1 cellular context compared by ENCODE assay signal in the genomic region with DNA sequence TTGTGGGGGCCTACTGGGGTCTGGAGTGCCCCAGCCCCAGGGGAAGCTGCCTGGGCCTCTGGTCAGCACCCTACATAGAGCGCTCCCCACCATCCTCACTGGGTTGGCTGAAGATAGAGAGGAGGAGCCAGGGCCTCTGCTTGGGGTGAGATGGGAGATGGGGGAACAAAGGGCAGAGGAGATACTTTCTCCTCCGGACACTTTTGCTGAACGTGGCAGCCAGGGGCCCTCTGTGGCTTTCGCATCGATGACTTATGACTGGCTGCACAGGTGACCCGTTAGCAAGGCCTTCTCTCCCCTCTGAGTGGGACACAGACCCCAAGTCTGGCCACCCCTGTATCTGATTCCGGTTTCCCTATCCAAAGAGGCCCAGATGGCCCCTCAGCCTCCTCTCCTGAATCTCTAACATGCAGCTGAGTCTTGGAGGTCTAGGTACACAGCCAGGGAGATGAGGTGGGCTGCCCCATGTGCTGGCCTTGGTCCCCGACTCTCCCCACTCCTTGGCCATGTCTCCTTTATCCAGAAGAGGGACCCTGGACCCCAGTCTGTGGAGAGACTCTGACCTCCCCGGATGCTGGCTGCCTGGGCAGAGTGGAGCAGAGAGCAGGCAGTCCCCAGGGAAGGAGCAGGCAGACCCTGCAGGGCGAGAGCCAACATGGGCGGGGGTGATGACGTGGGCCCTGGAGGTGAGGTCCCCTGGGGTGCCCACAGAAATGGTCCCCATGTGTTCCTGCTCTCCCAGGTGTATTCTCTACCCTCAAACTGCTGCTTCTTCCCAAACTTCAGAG.
TF ChIP-seq lines count a peak whose summit lies in the region.

No MANE protein-coding gene starts in this region.

TF ChIP-seq in GM23338, 12 proteins besides CTCF, POLR2A, EP300 and RAD21 (continued from another document):
- TF ChIP-seq, protein P1, sequence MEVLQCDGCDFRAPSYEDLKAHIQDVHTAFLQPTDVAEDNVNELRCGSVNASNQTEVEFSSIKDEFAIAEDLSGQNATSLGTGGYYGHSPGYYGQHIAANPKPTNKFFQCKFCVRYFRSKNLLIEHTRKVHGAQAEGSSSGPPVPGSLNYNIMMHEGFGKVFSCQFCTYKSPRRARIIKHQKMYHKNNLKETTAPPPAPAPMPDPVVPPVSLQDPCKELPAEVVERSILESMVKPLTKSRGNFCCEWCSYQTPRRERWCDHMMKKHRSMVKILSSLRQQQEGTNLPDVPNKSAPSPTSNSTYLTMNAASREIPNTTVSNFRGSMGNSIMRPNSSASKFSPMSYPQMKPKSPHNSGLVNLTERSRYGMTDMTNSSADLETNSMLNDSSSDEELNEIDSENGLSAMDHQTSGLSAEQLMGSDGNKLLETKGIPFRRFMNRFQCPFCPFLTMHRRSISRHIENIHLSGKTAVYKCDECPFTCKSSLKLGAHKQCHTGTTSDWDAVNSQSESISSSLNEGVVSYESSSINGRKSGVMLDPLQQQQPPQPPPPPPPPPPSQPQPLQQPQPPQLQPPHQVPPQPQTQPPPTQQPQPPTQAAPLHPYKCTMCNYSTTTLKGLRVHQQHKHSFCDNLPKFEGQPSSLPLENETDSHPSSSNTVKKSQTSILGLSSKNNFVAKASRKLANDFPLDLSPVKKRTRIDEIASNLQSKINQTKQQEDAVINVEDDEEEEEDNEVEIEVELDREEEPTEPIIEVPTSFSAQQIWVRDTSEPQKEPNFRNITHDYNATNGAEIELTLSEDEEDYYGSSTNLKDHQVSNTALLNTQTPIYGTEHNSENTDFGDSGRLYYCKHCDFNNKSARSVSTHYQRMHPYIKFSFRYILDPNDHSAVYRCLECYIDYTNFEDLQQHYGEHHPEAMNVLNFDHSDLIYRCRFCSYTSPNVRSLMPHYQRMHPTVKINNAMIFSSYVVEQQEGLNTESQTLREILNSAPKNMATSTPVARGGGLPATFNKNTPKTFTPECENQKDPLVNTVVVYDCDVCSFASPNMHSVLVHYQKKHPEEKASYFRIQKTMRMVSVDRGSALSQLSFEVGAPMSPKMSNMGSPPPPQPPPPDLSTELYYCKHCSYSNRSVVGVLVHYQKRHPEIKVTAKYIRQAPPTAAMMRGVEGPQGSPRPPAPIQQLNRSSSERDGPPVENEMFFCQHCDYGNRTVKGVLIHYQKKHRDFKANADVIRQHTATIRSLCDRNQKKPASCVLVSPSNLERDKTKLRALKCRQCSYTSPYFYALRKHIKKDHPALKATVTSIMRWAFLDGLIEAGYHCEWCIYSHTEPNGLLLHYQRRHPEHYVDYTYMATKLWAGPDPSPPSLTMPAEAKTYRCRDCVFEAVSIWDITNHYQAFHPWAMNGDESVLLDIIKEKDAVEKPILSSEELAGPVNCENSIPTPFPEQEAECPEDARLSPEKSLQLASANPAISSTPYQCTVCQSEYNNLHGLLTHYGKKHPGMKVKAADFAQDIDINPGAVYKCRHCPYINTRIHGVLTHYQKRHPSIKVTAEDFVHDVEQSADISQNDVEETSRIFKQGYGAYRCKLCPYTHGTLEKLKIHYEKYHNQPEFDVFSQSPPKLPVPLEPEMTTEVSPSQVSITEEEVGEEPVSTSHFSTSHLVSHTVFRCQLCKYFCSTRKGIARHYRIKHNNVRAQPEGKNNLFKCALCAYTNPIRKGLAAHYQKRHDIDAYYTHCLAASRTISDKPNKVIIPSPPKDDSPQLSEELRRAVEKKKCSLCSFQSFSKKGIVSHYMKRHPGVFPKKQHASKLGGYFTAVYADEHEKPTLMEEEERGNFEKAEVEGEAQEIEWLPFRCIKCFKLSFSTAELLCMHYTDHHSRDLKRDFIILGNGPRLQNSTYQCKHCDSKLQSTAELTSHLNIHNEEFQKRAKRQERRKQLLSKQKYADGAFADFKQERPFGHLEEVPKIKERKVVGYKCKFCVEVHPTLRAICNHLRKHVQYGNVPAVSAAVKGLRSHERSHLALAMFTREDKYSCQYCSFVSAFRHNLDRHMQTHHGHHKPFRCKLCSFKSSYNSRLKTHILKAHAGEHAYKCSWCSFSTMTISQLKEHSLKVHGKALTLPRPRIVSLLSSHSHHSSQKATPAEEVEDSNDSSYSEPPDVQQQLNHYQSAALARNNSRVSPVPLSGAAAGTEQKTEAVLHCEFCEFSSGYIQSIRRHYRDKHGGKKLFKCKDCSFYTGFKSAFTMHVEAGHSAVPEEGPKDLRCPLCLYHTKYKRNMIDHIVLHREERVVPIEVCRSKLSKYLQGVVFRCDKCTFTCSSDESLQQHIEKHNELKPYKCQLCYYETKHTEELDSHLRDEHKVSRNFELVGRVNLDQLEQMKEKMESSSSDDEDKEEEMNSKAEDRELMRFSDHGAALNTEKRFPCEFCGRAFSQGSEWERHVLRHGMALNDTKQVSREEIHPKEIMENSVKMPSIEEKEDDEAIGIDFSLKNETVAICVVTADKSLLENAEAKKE (CRISPR knock-in tag; IDR thresholded peaks at IDR 0.05), result no peak
- TF ChIP-seq POLR2AphosphoS5 (IDR thresholded peaks at IDR 0.05; ENCODE audit: low read depth), result no peak
- TF ChIP-seq NANOG (IDR thresholded peaks at IDR 0.05; ENCODE audit: borderline replicate concordance), result no peak
- no peak for TF ChIP-seq ZNF114 (CRISPR knock-in tag; IDR thresholded peaks at IDR 0.05)
